Comparison of ENCODE assay signal across 8 cellular contexts in the genomic region with DNA sequence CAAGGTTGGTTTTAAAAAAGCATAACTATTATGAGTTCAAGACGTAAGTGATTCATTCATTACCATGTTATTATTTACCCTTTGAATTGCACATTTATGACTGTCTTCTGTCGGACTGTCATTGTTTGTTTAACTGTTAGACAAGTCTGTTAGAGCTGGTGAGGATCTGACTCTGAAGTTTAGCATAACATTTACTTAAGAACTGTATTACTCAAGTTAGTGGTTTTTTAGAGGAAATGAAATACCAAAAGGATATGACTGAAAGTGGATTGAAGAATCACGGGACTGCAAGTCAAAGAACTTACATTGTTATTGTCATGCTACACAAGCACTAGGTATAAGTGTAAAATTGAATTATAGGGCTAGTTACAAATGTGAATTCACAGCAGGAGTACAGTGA. TPM values are rescaled to one million over a fixed set of nuclear protein-coding genes. Genes with fewer than 3 reads are reported as not detected.
DNase-seq lines count a peak whose midpoint lies in the region; ATAC-seq, FAIRE-seq and TF ChIP-seq lines count a peak whose summit lies in the region.

No MANE protein-coding gene starts in this region.

- POLR2A ChIA-PET in CD8-positive, alpha-beta T cell (lab: Charles Lee) = interaction anchor here (0.6 to 2.0 kb wide), 5 partner anchors 11 to 221 kb away, joined by 3 to 6 read pairs (median 4); no protein-coding TSS in a partner anchor

- CTCF ChIA-PET in CD8-positive, alpha-beta T cell (lab: Charles Lee) = interaction anchor here (0.9 to 2.8 kb wide), 4 partner anchors 12 to 64 kb away, joined by 4 to 14 read pairs (median 8); no protein-coding TSS in a partner anchor

- peaks cover 53% of the 10 kb centered on the region for H3K4me1 ChIP-seq in CD8-positive, alpha-beta T cell (ENCODE audit: insufficient read depth, low read length)
- peaks cover 0 to 8% of the 10 kb centered on the region in 2 donors for H3K4me1 ChIP-seq in kidney (ENCODE audit: control insufficient read depth in 1 of 2, insufficient read depth in 1 of 2, low read depth in 1 of 2, low read length in 2 of 2)

- no peaks in the 10 kb centered on the region for H3K27me3 ChIP-seq in CD8-positive, alpha-beta T cell (ENCODE audit: insufficient read depth, low read length)

- H3K27me3 Mint-ChIP-seq in CD8-positive, alpha-beta T cell (ENCODE audit: low read depth) = no peaks in the 10 kb centered on the region
- no peaks in the 10 kb centered on the region for H3K27me3 Mint-ChIP-seq in neural crest cell (ENCODE audit: low read depth)

- H3K36me3 Mint-ChIP-seq in CD8-positive, alpha-beta T cell = peaks cover 6% of the 10 kb centered on the region
- H3K36me3 Mint-ChIP-seq in neural crest cell (ENCODE audit: low read depth) = no peaks in the 10 kb centered on the region

- no peaks in the 10 kb centered on the region for H3K36me3 ChIP-seq in CD8-positive, alpha-beta T cell (ENCODE audit: insufficient read depth, low read length)
- H3K36me3 ChIP-seq in kidney (ENCODE audit: control insufficient read depth in 1 of 2, insufficient read depth in 2 of 2, low read length in 2 of 2) = no peaks in the 10 kb centered on the region

- H3K9me3 ChIP-seq in CD8-positive, alpha-beta T cell (ENCODE audit: low read length) = no peaks in the 10 kb centered on the region
- H3K9me3 ChIP-seq in kidney (ENCODE audit: control insufficient read depth in 1 of 2, low read length in 2 of 2) = no peaks in the 10 kb centered on the region

- peak overlapping the region; percentile 84 for H3K27ac Mint-ChIP-seq in CD8-positive, alpha-beta T cell
- no peak overlapping the region for H3K27ac Mint-ChIP-seq in neural crest cell (ENCODE audit: unreplicated experiment)

- TF ChIP-seq CTCF in CD8-positive, alpha-beta T cell (IDR thresholded peaks at IDR 0.05) = no peak
- TF ChIP-seq CTCF in astrocyte of the cerebellum (IDR thresholded peaks at IDR 0.05; ENCODE audit: low read depth, low read length, missing control alignments) = no peak
- TF ChIP-seq CTCF in neural crest cell (conservative IDR thresholded peaks at IDR 0.05) = no peak
- TF ChIP-seq CTCF in kidney (IDR thresholded peaks at IDR 0.05; ENCODE audit: borderline replicate concordance, extremely low read depth, insufficient read depth) = no peak

- no peak for DNase-seq in CD8-positive, alpha-beta T cell
- DNase-seq in HT1080 (ENCODE audit: low read depth) (peak; percentile 88), astrocyte of the cerebellum (ENCODE audit: low read depth) (peak; percentile 39), neural crest cell (ENCODE audit: low read depth, low spot score) (no peak), putamen (ENCODE audit: low spot score) (no peak), kidney (no peak), sciatic nerve (ENCODE audit: low spot score) (no peak)

- peak overlapping the region; percentile 76 for H3K4me3 ChIP-seq in CD8-positive, alpha-beta T cell (ENCODE audit: low read depth, low read length)
- H3K4me3 ChIP-seq in astrocyte of the cerebellum (ENCODE audit: low read depth, low read length) = no peak overlapping the region
- no peak overlapping the region for H3K4me3 ChIP-seq in kidney (ENCODE audit: low read length in 2 of 2)

- in situ Hi-C loops in astrocyte of the cerebellum (cut with HindIII; ENCODE audit: low sequenced_read_pairs) = no loop called here

- no peak overlapping the region for H3K9ac ChIP-seq in kidney (ENCODE audit: low read length in 2 of 2)

- intact Hi-C loops in CD8-positive, alpha-beta T cell (cut with DNase I, micrococcal nuclease) = loop anchor here in 1 of 2 experiments (2.0 kb wide), 1 partner anchor 26 kb away; no protein-coding TSS in a partner anchor
- intact Hi-C loops in kidney (cut with DNase I) (no loop called here), sciatic nerve (cut with DNase I) (no loop called here)

- peak; percentile 37 for ATAC-seq in CD8-positive, alpha-beta T cell
- ATAC-seq in GM21447 (IDR thresholded peaks at IDR 0.05; ENCODE audit: unreplicated experiment) = peak; percentile 38
- no peak for ATAC-seq in sciatic nerve

- H3K27ac ChIP-seq in CD8-positive, alpha-beta T cell (ENCODE audit: low read depth, low read length) = peak overlapping the region; percentile 8
- H3K27ac ChIP-seq in kidney (ENCODE audit: low read depth in 2 of 2, low read length in 2 of 2) = no peak overlapping the region

- no peaks in the 10 kb centered on the region for H3K9me3 Mint-ChIP-seq in CD8-positive, alpha-beta T cell
- H3K9me3 Mint-ChIP-seq in neural crest cell = no peaks in the 10 kb centered on the region

- H3K4me3 Mint-ChIP-seq in CD8-positive, alpha-beta T cell = peak overlapping the region; percentile 49
- peak overlapping the region; percentile 28 for H3K4me3 Mint-ChIP-seq in neural crest cell

- no peak for FAIRE-seq in kidney (lab: Jason Lieb, UNC)

- peaks cover 70% of the 10 kb centered on the region for H3K4me1 Mint-ChIP-seq in CD8-positive, alpha-beta T cell (ENCODE audit: low read depth)
- H3K4me1 Mint-ChIP-seq in neural crest cell = peaks cover 37% of the 10 kb centered on the region

RNA-seq across cellular contexts. Expression of gene CSGALNACT2, which starts 2.2 kb away (rescaled TPM):
- total RNA-seq in CD8-positive, alpha-beta T cell = 10 to 100 TPM; 66.7 to 66.9 TPM
- total RNA-seq in HT1080 (2014; rRNA removed; shearing (Covaris generic)) = 2.0 and 3.0 TPM in 2 replicates
- polyA plus RNA-seq in HT1080 (2015; cell fraction: cytosol; rRNA removed) = 6.1 and 7.1 TPM in 2 replicates
- polyA plus RNA-seq in HT1080 (2015; cell fraction: nucleus; rRNA removed) = 9.7 and 10.5 TPM in 2 replicates
- total RNA-seq in neural crest cell = 13.1 and 14.6 TPM in 2 replicates
- 20.0 TPM for total RNA-seq in kidney
- polyA plus RNA-seq in kidney (ENCODE audit: insufficient read depth, low read depth, low replicate concordance) = 4.8 TPM
- 31.5 TPM for total RNA-seq in sciatic nerve

Comparison
In these comparisons a context has a peak if more than half of its experiments do, and no peak if none do; other contexts are left out.
1. DNase-seq: peak in HT1080 (single experiment) and astrocyte of the cerebellum (single experiment); none in CD8-positive, alpha-beta T cell (0 of 7), neural crest cell (single experiment), putamen (single experiment), kidney (single experiment) and sciatic nerve (single experiment).